ENCODE assay signal across 8 cellular contexts in genomic region chr7:157011333-157012112, GRCh38. TPM values are rescaled to one million over a fixed set of nuclear protein-coding genes. Genes with fewer than 3 reads are reported as not detected.
A peak's percentile ranks its signal among the peaks of the same experiment; 100 is the strongest.
DNase-seq lines count a peak whose midpoint lies in the region; TF ChIP-seq lines count a peak whose summit lies in the region.

No MANE protein-coding gene starts in this region.

- H3K4me1 Mint-ChIP-seq in activated naive CD4-positive, alpha-beta T cell treated with anti-CD3 and anti-CD28 coated beads, Interleukin-2, amount 10 ng/mL, durations not matched to agents 7 days and 5 days, result peaks cover 16% of the 10 kb centered on the region

- H3K4me3 Mint-ChIP-seq in activated naive CD4-positive, alpha-beta T cell treated with anti-CD3 and anti-CD28 coated beads, Interleukin-2, amount 10 ng/mL, durations not matched to agents 7 days and 5 days, result peak overlapping the region; percentile 49

- H3K36me3 ChIP-seq in thymus (ENCODE audit: control insufficient read depth, insufficient read depth) (no peaks in the 10 kb centered on the region), uterus (no peaks in the 10 kb centered on the region)

- no peak for DNase-seq in activated naive CD4-positive, alpha-beta T cell treated with anti-CD3 and anti-CD28 coated beads, Interleukin-2, amount 10 ng/mL, durations not matched to agents 7 days and 5 days
- no peak for DNase-seq in activated naive CD4-positive, alpha-beta T cell treated with anti-CD3 and anti-CD28 coated beads, Interleukin-2, amount 50 U/mL, for 16 hours
- DNase-seq in NCI-H526 (lab: John Stamatoyannopoulos, UW) (peak; percentile 80 to 87), epithelial cell of esophagus (ENCODE audit: low read depth) (no peak), uterus (no peak), RWPE1 (ENCODE audit: low spot score) (no peak)
- no peak for DNase-seq in stimulated activated CD4-positive, alpha-beta T cell treated with anti-CD3 and anti-CD28 coated beads, Interleukin-15, amount 100 ng/mL, for 24 hours

- H3K4me1 ChIP-seq in thymus (ENCODE audit: control insufficient read depth, insufficient read depth, low read length), result peaks cover 12% of the 10 kb centered on the region
- peaks cover 0 to 16% of the 10 kb centered on the region in 2 donors for H3K4me1 ChIP-seq in uterus

- H3K27me3 ChIP-seq in thymus (ENCODE audit: control insufficient read depth, insufficient read depth) (peaks cover 90% of the 10 kb centered on the region), uterus (peaks cover 10 to 49% of the 10 kb centered on the region in 2 donors)

- CTCF ChIA-PET in activated naive CD4-positive, alpha-beta T cell treated with anti-CD3 and anti-CD28 coated beads, Interleukin-2, amount 10 ng/mL, durations not matched to agents 7 days and 5 days (lab: Charles Lee), result no interaction called here
- CTCF ChIA-PET in RWPE1 (lab: Yijun Ruan, JAX), result interaction anchor here (0.7 kb wide), 1 partner anchor 13 kb away, joined by 3 read pairs; no protein-coding TSS in a partner anchor

- no peaks in the 10 kb centered on the region for H3K36me3 Mint-ChIP-seq in activated naive CD4-positive, alpha-beta T cell treated with anti-CD3 and anti-CD28 coated beads, Interleukin-2, amount 10 ng/mL, durations not matched to agents 7 days and 5 days

- POLR2A ChIA-PET in RWPE1 (lab: Yijun Ruan, JAX; ENCODE audit: low non-redundant PET), result interaction anchor here (1.0 kb wide), 1 partner anchor 127 kb away, joined by 3 read pairs; no protein-coding TSS in a partner anchor

- peak overlapping the region; percentile 33 for H3K27ac Mint-ChIP-seq in activated naive CD4-positive, alpha-beta T cell treated with anti-CD3 and anti-CD28 coated beads, Interleukin-2, amount 10 ng/mL, durations not matched to agents 7 days and 5 days

- H3K9me3 Mint-ChIP-seq in activated naive CD4-positive, alpha-beta T cell treated with anti-CD3 and anti-CD28 coated beads, Interleukin-2, amount 10 ng/mL, durations not matched to agents 7 days and 5 days, result no peaks in the 10 kb centered on the region

- no peak for TF ChIP-seq CTCF in epithelial cell of esophagus (IDR thresholded peaks at IDR 0.05; ENCODE audit: insufficient read depth, low read depth, low read length, missing control alignments)
- TF ChIP-seq CTCF in uterus (IDR thresholded peaks at IDR 0.05), result no peak
- TF ChIP-seq CTCF in RWPE1 (conservative IDR thresholded peaks at IDR 0.05; ENCODE audit: low read depth), result no peak

- H3K27ac ChIP-seq in thymus (ENCODE audit: low read depth) (no peak overlapping the region), uterus (no peak overlapping the region), RWPE1 (no peak overlapping the region)

- H3K9me3 ChIP-seq in thymus (ENCODE audit: control insufficient read depth) (no peaks in the 10 kb centered on the region), uterus (no peaks in the 10 kb centered on the region)

- intact Hi-C loops in uterus (cut with DNase I; ENCODE audit: low total_unique reads), result no loop called here

- no peak for TF ChIP-seq POLR2A in uterus (IDR thresholded peaks at IDR 0.05)

- peak overlapping the region; percentile 37 for H3K4me3 ChIP-seq in epithelial cell of esophagus (ENCODE audit: low read length)
- H3K4me3 ChIP-seq in thymus (ENCODE audit: low read length), result peak overlapping the region; percentile 63
- H3K4me3 ChIP-seq in uterus, result no peak overlapping the region

- H3K27me3 Mint-ChIP-seq in activated naive CD4-positive, alpha-beta T cell treated with anti-CD3 and anti-CD28 coated beads, Interleukin-2, amount 10 ng/mL, durations not matched to agents 7 days and 5 days, result peaks cover 97% of the 10 kb centered on the region

- WGBS in thymus, result 4% methylated on average over 37 of the region's 37 CpGs

RNA-seq across cellular contexts. Expression of gene MNX1, which starts 1.1 kb away (rescaled TPM):
- 0.07 TPM for polyA plus RNA-seq in thymus
- under 1 TPM in 1 of 4 donors, not detected in 3; 0.28 TPM for total RNA-seq in uterus

Comparison
In these comparisons a context has a peak if more than half of its experiments do, and no peak if none do; other contexts are left out.
1. DNase-seq: peak in NCI-H526 (2 of 2); none in activated naive CD4-positive, alpha-beta T cell treated with anti-CD3 and anti-CD28 coated beads, Interleukin-2, amount 10 ng/mL, durations not matched to agents 7 days and 5 days (single experiment), activated naive CD4-positive, alpha-beta T cell treated with anti-CD3 and anti-CD28 coated beads, Interleukin-2, amount 50 U/mL, for 16 hours (single experiment), epithelial cell of esophagus (single experiment), uterus (0 of 2), stimulated activated CD4-positive, alpha-beta T cell treated with anti-CD3 and anti-CD28 coated beads, Interleukin-15, amount 100 ng/mL, for 24 hours (single experiment) and RWPE1 (single experiment).
2. H3K4me3 ChIP-seq: peak in epithelial cell of esophagus (single experiment) and thymus (single experiment); none in uterus (0 of 2).